Comparison of ENCODE assay signal across 1 cellular context in the genomic region with DNA sequence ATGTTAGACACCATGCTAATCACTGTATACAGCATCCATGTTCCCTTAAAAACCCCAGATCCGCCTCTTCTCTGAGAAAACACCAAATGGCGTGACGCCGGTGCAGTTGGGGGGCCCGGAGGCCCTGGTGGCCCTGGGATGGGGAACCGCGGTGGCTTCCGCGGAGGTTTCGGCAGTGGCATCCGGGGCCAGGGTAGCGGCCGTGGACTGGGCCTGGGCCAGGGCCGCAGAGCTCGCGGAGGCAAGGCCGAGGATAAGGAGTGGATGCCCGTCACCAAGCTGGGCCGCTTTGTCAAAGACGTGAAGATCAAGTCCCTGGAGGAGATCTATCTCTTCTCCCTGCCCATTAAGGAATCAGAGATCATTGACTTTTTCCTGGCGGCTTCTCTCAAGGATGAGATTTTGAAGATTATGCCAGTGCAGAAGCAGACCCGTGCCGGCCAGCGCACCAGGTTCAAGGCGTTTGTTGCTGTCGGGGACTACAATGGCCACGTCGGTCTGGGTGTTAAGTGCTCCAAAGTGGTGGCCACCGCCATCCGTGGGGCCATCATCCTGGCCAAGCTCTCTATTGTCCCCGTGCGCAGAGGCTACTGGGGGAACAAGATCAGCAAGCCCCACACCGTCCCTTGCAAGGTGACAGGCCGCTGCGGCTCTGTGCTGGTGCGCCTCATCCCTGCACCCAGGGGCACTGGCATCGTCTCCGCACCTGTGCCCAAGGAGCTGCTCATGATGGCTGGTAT. TPM values are rescaled to one million over a fixed set of nuclear protein-coding genes. Genes with fewer than 3 reads are reported as not detected.
DNase-seq lines count a peak whose midpoint lies in the region.
"Not testable (repeated sequence)": the region's sequence is repeated elsewhere in the genome, so short reads cannot be mapped to it uniquely, and the experiment has no call there.

No MANE protein-coding gene starts in this region.

- H3K18ac ChIP-seq in neuronal stem cell (ENCODE audit: low read length), result not testable (repeated sequence)

- H3K79me1 ChIP-seq in neuronal stem cell (ENCODE audit: low read depth, low read length), result not testable (repeated sequence)

- not testable (repeated sequence) for H4K8ac ChIP-seq in neuronal stem cell (ENCODE audit: low read depth, low read length)

- H3K23ac ChIP-seq in neuronal stem cell (ENCODE audit: low read depth, low read length, poor library complexity), result not testable (repeated sequence)

- H3K4me3 ChIP-seq in neuronal stem cell (ENCODE audit: low read length in 2 of 2), result not testable (repeated sequence)

- peak overlapping the region; percentile 44 for H3K9ac ChIP-seq in neuronal stem cell (ENCODE audit: low read depth, low read length, poor library complexity)

- DNase-seq in neuronal stem cell (ENCODE audit: low spot score), result not testable (repeated sequence)

- H2AK5ac ChIP-seq in neuronal stem cell (ENCODE audit: low read depth, low read length), result not testable (repeated sequence)

- H3K14ac ChIP-seq in neuronal stem cell (ENCODE audit: low read length), result not testable (repeated sequence)

- H3K4ac ChIP-seq in neuronal stem cell (ENCODE audit: low read length), result not testable (repeated sequence)

- not testable (repeated sequence) for H2BK120ac ChIP-seq in neuronal stem cell (ENCODE audit: low read depth, low read length)

- not testable (repeated sequence) for H2BK5ac ChIP-seq in neuronal stem cell (ENCODE audit: low read length)

- not testable (repeated sequence) for H2AFZ ChIP-seq in neuronal stem cell (ENCODE audit: low read length)

- H4K91ac ChIP-seq in neuronal stem cell (ENCODE audit: low read depth, low read length, poor library complexity), result not testable (repeated sequence)

- not testable (repeated sequence) for H2BK12ac ChIP-seq in neuronal stem cell (ENCODE audit: low read length)

- not testable (repeated sequence) for H3K27ac ChIP-seq in neuronal stem cell (replicated peaks; ENCODE audit: low read length)

- H3K9me3 ChIP-seq in neuronal stem cell (replicated peaks in 1 of 2; ENCODE audit: control insufficient read depth in 2 of 2, insufficient read depth in 1 of 2, low read depth in 1 of 2, low read length in 2 of 2), result not testable (repeated sequence)

- not testable (repeated sequence) for H3K27me3 ChIP-seq in neuronal stem cell (ENCODE audit: control insufficient read depth in 3 of 3, insufficient read depth in 3 of 3, low read depth in 1 of 3, low read length in 3 of 3)

- H3K4me1 ChIP-seq in neuronal stem cell (ENCODE audit: control insufficient read depth in 2 of 2, insufficient read depth in 1 of 2, low read depth in 1 of 2, low read length in 2 of 2), result not testable (repeated sequence)

- not testable (repeated sequence) for H2BK15ac ChIP-seq in neuronal stem cell (ENCODE audit: low read length)

- H3K4me2 ChIP-seq in neuronal stem cell (ENCODE audit: insufficient read depth, low read length, poor library complexity, severe bottlenecking), result not testable (repeated sequence)

- no CpG with 5 or more reads among the region's 38 CpGs for WGBS in neuronal stem cell (ENCODE audit: extremely low coverage in 2 of 2, insufficient read length in 2 of 2, insufficient replicate concordance in 1 of 2), 2 donors

- H3K36me3 ChIP-seq in neuronal stem cell (replicated peaks in 1 of 2; ENCODE audit: control insufficient read depth in 2 of 2, insufficient read depth in 2 of 2, low read length in 2 of 2), result not testable (repeated sequence)

RNA-seq across cellular contexts. Expression of a gene that starts 20.6 kb away (rescaled TPM):
- polyA plus RNA-seq in neuronal stem cell (2013, experiment 1 of 2), result 31.2 TPM
- 32.8 TPM for polyA plus RNA-seq in neuronal stem cell (2013, experiment 2 of 2)

RNA-seq across cellular contexts. Expression of a gene that starts 48.2 kb away (rescaled TPM):
- polyA plus RNA-seq in neuronal stem cell (2013, experiment 1 of 2), result 92.6 TPM
- 91.6 TPM for polyA plus RNA-seq in neuronal stem cell (2013, experiment 2 of 2)
